ENCODE assay signal across 14 cellular contexts in genomic region chr12:112176321-112177010, GRCh38.
"Had no signal": no experiment of that assay in that cellular context is flagged by ENCODE, and none has a peak within 500 bp of the region (broad histone marks: within the 10 kb centered on the region; RNA-seq: fewer than 3 reads in every experiment).

No MANE protein-coding gene starts in this region.

- H3K4me3 ChIP-seq: adrenal gland, body of pancreas, transverse colon had no signal

- ATAC-seq: activated CD8-positive, alpha-beta memory T cell treated with anti-CD3 and anti-CD28 coated beads, Interleukin-2, amount 10 ng/mL, durations not matched to agents 7 days and 5 days; activated T-cell treated with anti-CD3 and anti-CD28 coated beads, Interleukin-2, amount 50 U/mL, for 4 hours; body of pancreas; esophagus mucosa; natural killer cell treated with Interleukin-12 subunit alpha and Interleukin-12 subunit beta and Interleukin-15 and Interleukin-18, amount 100 ng/mL, for 72 hours had no signal

- DNase-seq: activated CD4-positive, alpha-beta T cell treated with anti-CD3 and anti-CD28 coated beads, Interleukin-2, amount 50 U/mL, for 4 hours; activated CD8-positive, alpha-beta memory T cell treated with anti-CD3 and anti-CD28 coated beads, Interleukin-2, amount 10 ng/mL, durations not matched to agents 7 days and 5 days; activated T-cell treated with anti-CD3 and anti-CD28 coated beads, Interleukin-2, amount 50 U/mL, for 4 hours; adrenal gland; body of pancreas; dermis blood vessel endothelial cell; immature natural killer cell; mammary epithelial cell; SHP77 treated with DMSO at 0.1 percent for 48 hours; stimulated activated CD4-positive, alpha-beta T cell treated with anti-CD3 and anti-CD28 coated beads, Interleukin-4, amount 100 ng/mL, for 4 hours; T-helper 2 cell; transverse colon had no signal

- H3K4me3 Mint-ChIP-seq: activated CD8-positive, alpha-beta memory T cell treated with anti-CD3 and anti-CD28 coated beads, Interleukin-2, amount 10 ng/mL, durations not matched to agents 7 days and 5 days; activated T-cell treated with anti-CD3 and anti-CD28 coated beads, Interleukin-2, amount 50 U/mL, for 4 hours; immature natural killer cell; natural killer cell treated with Interleukin-12 subunit alpha and Interleukin-12 subunit beta and Interleukin-15 and Interleukin-18, amount 100 ng/mL, for 72 hours had no signal

- H3K27ac Mint-ChIP-seq: activated CD8-positive, alpha-beta memory T cell treated with anti-CD3 and anti-CD28 coated beads, Interleukin-2, amount 10 ng/mL, durations not matched to agents 7 days and 5 days; immature natural killer cell; natural killer cell treated with Interleukin-12 subunit alpha and Interleukin-12 subunit beta and Interleukin-15 and Interleukin-18, amount 100 ng/mL, for 72 hours had no signal

- H3K9me3 ChIP-seq: adrenal gland, body of pancreas, transverse colon had no signal

- H3K27me3 Mint-ChIP-seq: activated CD8-positive, alpha-beta memory T cell treated with anti-CD3 and anti-CD28 coated beads, Interleukin-2, amount 10 ng/mL, durations not matched to agents 7 days and 5 days; natural killer cell treated with Interleukin-12 subunit alpha and Interleukin-12 subunit beta and Interleukin-15 and Interleukin-18, amount 100 ng/mL, for 72 hours had no signal

- H3K27me3 ChIP-seq: adrenal gland, body of pancreas, transverse colon had no signal

- H3K36me3 Mint-ChIP-seq: natural killer cell treated with Interleukin-12 subunit alpha and Interleukin-12 subunit beta and Interleukin-15 and Interleukin-18, amount 100 ng/mL, for 72 hours had no signal

- H3K9me3 Mint-ChIP-seq: activated T-cell treated with anti-CD3 and anti-CD28 coated beads, Interleukin-2, amount 50 U/mL, for 4 hours; immature natural killer cell; natural killer cell treated with Interleukin-12 subunit alpha and Interleukin-12 subunit beta and Interleukin-15 and Interleukin-18, amount 100 ng/mL, for 72 hours had no signal

- H3K27ac ChIP-seq: adrenal gland, body of pancreas, transverse colon had no signal

- H3K4me1 Mint-ChIP-seq: activated CD8-positive, alpha-beta memory T cell treated with anti-CD3 and anti-CD28 coated beads, Interleukin-2, amount 10 ng/mL, durations not matched to agents 7 days and 5 days; immature natural killer cell had no signal

- H3K4me1 ChIP-seq: adrenal gland, body of pancreas, transverse colon had no signal
